ENCODE assay signal across 1 cellular context in genomic region chr15:78673917-78674444, GRCh38.
TF ChIP-seq lines count a peak whose summit lies in the region.

No MANE protein-coding gene starts in this region.

TF ChIP-seq in H1, 55 proteins besides CTCF, POLR2A, EP300 and RAD21:
- TF ChIP-seq PHF8 (conservative IDR thresholded peaks at IDR 0.05; ENCODE audit: low read depth, low read length) = no peak
- TF ChIP-seq KDM4A (IDR thresholded peaks at IDR 0.05; ENCODE audit: low read depth, low read length, severe bottlenecking) = no peak
- no peak for TF ChIP-seq CBX5 (IDR thresholded peaks at IDR 0.05; ENCODE audit: low read depth, low read length)
- TF ChIP-seq TAF1 (IDR thresholded peaks at IDR 0.05; ENCODE audit: low read depth, low read length) = no peak
- TF ChIP-seq ASH2L (IDR thresholded peaks at IDR 0.05; ENCODE audit: low read length) = no peak
- TF ChIP-seq RFX5 (IDR thresholded peaks at IDR 0.05; ENCODE audit: borderline replicate concordance, low read depth, low read length) = no peak
- no peak for TF ChIP-seq SIN3A (conservative IDR thresholded peaks at IDR 0.05 in 1 of 2, IDR thresholded peaks at IDR 0.05 in 1 of 2; ENCODE audit: low read depth in 1 of 2, low read length in 2 of 2)
- TF ChIP-seq HDAC2 (IDR thresholded peaks at IDR 0.05; ENCODE audit: borderline replicate concordance in 1 of 2, low read depth in 2 of 2, low read length in 2 of 2) = no peak
- TF ChIP-seq ATF3 (IDR thresholded peaks at IDR 0.05; ENCODE audit: insufficient read depth, low read depth, low read length) = no peak
- TF ChIP-seq, protein P1, sequence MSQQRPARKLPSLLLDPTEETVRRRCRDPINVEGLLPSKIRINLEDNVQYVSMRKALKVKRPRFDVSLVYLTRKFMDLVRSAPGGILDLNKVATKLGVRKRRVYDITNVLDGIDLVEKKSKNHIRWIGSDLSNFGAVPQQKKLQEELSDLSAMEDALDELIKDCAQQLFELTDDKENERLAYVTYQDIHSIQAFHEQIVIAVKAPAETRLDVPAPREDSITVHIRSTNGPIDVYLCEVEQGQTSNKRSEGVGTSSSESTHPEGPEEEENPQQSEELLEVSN (IDR thresholded peaks at IDR 0.05) = no peak
- TF ChIP-seq, protein P2, sequence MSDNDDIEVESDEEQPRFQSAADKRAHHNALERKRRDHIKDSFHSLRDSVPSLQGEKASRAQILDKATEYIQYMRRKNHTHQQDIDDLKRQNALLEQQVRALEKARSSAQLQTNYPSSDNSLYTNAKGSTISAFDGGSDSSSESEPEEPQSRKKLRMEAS (IDR thresholded peaks at IDR 0.05) = no peak
- TF ChIP-seq SP1 (IDR thresholded peaks at IDR 0.05; ENCODE audit: low read depth, low read length) = no peak
- no peak for TF ChIP-seq CEBPB (IDR thresholded peaks at IDR 0.05; ENCODE audit: low read depth, low read length)
- TF ChIP-seq CHD2 (IDR thresholded peaks at IDR 0.05; ENCODE audit: low read length) = no peak
- TF ChIP-seq CREB1 (IDR thresholded peaks at IDR 0.05) = no peak
- TF ChIP-seq TEAD4 (IDR thresholded peaks at IDR 0.05; ENCODE audit: low read depth, low read length) = no peak
- TF ChIP-seq CHD7 (IDR thresholded peaks at IDR 0.05; ENCODE audit: insufficient replicate concordance, low read length) = no peak
- TF ChIP-seq BACH1 (IDR thresholded peaks at IDR 0.05; ENCODE audit: low read length) = no peak
- no peak for TF ChIP-seq MAFK (IDR thresholded peaks at IDR 0.05; ENCODE audit: low read depth, low read length)
- TF ChIP-seq POLR2AphosphoS5 (IDR thresholded peaks at IDR 0.05; ENCODE audit: low read depth, low read length) = no peak
